Comparison of ENCODE assay signal across 29 cellular contexts in the genomic region with DNA sequence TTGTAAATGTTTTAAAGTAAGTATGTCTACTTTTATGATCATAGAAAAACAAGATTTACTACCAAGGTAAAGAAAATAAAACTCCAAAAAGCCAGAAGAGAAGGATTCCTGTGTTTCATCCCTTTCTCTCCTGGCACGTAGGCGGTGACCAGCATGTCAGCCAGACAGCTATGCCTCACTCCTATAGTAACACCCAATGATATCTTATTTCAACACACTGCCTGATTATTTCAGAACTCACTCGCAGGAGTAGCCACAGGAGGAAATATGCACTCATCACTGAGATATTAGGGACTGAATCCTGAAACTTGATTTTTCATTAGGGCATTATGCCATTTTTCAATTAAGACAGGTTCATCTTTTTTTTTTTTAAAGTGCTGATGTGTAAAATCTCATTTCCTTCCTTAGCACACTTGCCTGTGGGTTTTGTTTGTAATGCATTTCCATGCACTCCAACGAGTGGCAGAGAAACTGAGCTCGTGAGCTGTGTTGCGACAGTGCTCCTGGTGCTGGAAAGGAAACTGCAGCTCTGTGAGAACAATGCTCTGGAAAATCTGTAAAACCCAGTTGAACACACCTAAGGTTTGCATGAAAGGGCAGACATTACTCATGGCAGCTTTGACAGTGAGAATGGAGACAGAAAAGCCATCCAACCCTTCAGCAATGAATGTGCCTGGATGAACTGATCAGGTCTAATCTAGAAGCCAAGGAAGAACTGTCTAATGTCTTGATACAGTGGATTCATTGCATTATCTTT. TPM values are rescaled to one million over a fixed set of nuclear protein-coding genes. Genes with fewer than 3 reads are reported as not detected.
DNase-seq lines count a peak whose midpoint lies in the region; ATAC-seq lines count a peak whose summit lies in the region.
"Had no signal": no experiment of that assay in that cellular context is flagged by ENCODE, and none has a peak within 500 bp of the region (broad histone marks: within the 10 kb centered on the region; RNA-seq: fewer than 3 reads in every experiment).

No MANE protein-coding gene starts in this region.

- WGBS in right cardiac atrium: 23% methylated on average over 6 of the region's 6 CpGs

- peaks cover 9% of the 10 kb centered on the region for H3K79me2 ChIP-seq in ACC112 (ENCODE audit: control insufficient read depth, insufficient read depth, low read length, unreplicated experiment)

- no peak overlapping the region for H2AFZ ChIP-seq in ACC112 (ENCODE audit: low read length, unreplicated experiment)

- H3K36me3 ChIP-seq in ACC112 (ENCODE audit: insufficient read depth, low read length): no peaks in the 10 kb centered on the region
- H3K36me3 ChIP-seq: breast epithelium, esophagus squamous epithelium, right lobe of liver, SJSA1, suprapubic skin had no signal

- H3K4me3 ChIP-seq in ACC112 (ENCODE audit: low read depth, low read length) (peak overlapping the region; percentile 67), right cardiac atrium (ENCODE audit: low read length) (no peak overlapping the region)
- H3K4me3 ChIP-seq: breast epithelium, esophagus squamous epithelium, right lobe of liver, SJSA1, suprapubic skin had no signal

- DNase-seq in COLO829 (ENCODE audit: low spot score): peak; percentile 6
- peak; percentile 46 for DNase-seq in dermis blood vessel endothelial cell
- no peak for DNase-seq in right cardiac atrium
- DNase-seq in activated effector memory CD4-positive, alpha-beta T cell treated with Interleukin-2 at 50 U/mL for 16 hours: no peak
- no peak for DNase-seq in NCI-H1436 treated with DMSO at 0.1 percent for 48 hours (lab: John Stamatoyannopoulos, UW)
- DNase-seq in H4 (ENCODE audit: low spot score): no peak
- DNase-seq: activated CD4-positive, alpha-beta memory T cell treated with anti-CD3 and anti-CD28 coated beads for 36 hours; activated CD8-positive, alpha-beta memory T cell treated with anti-CD3 and anti-CD28 coated beads, Interleukin-2, amount 50 U/mL, for 4 hours; activated naive CD4-positive, alpha-beta T cell treated with anti-CD3 and anti-CD28 coated beads, Interleukin-2, amount 10 ng/mL, durations not matched to agents 7 days and 5 days; effector memory CD4-positive, alpha-beta T cell; esophagus squamous epithelium; HFFc6; kidney; mesenchymal stem cell; NCI-H1436; NCI-H2171 treated with DMSO at 0.1 percent for 48 hours; NCI-H69; right lobe of liver; stimulated activated CD4-positive, alpha-beta T cell treated with anti-CD3 and anti-CD28 coated beads, Interleukin-12 subunit alpha, Interleukin-12 subunit beta, amount 100 ng/mL, for 4 hours; stimulated activated CD4-positive, alpha-beta T cell treated with anti-CD3 and anti-CD28 coated beads, Interleukin-4, amount 100 ng/mL, for 1 hour; T-helper 1 cell had no signal

- intact Hi-C loops in right cardiac atrium (cut with DNase I): no loop called here

- H3K27ac ChIP-seq in ACC112 (ENCODE audit: low read depth, low read length) (peak overlapping the region; percentile 47), right cardiac atrium (ENCODE audit: low read length) (peak overlapping the region; percentile 52)
- H3K27ac ChIP-seq: breast epithelium, HL-60, KMS-11, right lobe of liver, SJSA1, suprapubic skin had no signal

- ATAC-seq in right cardiac atrium: peak; percentile 60 to 89
- ATAC-seq: Panc1; right lobe of liver; stimulated activated effector memory CD8-positive, alpha-beta T cell treated with anti-CD3 and anti-CD28 coated beads, Interleukin-12 subunit alpha, Interleukin-12 subunit beta, amount 100 ng/mL, for 72 hours had no signal

- no peaks in the 10 kb centered on the region for H3K27me3 ChIP-seq in ACC112 (ENCODE audit: insufficient read depth, low read length)
- H3K27me3 ChIP-seq in right cardiac atrium (ENCODE audit: control insufficient read depth, insufficient read depth): no peaks in the 10 kb centered on the region
- H3K27me3 ChIP-seq: esophagus squamous epithelium, right lobe of liver, SJSA1, suprapubic skin had no signal

- no peaks in the 10 kb centered on the region for H3K9me3 ChIP-seq in right cardiac atrium (ENCODE audit: control insufficient read depth, low read length)
- H3K9me3 ChIP-seq: breast epithelium, esophagus squamous epithelium, right lobe of liver, SJSA1, suprapubic skin had no signal

- peaks cover 14% of the 10 kb centered on the region for H3K4me1 ChIP-seq in ACC112 (ENCODE audit: control insufficient read depth, insufficient read depth, low read length, unreplicated experiment)
- peaks cover 16% of the 10 kb centered on the region for H3K4me1 ChIP-seq in right cardiac atrium (ENCODE audit: control insufficient read depth, insufficient read depth, low read length)
- H3K4me1 ChIP-seq: breast epithelium, right lobe of liver, SJSA1, suprapubic skin had no signal

RNA-seq across cellular contexts. Expression of gene RAI2, which starts 18.2 kb away (rescaled TPM):
- total RNA-seq in dermis blood vessel endothelial cell: 2.2 and 2.4 TPM in 2 replicates
- 10 to 100 TPM; 32.8 to 44.2 (median 37.1) TPM for total RNA-seq in right cardiac atrium
- polyA plus RNA-seq in right cardiac atrium: 40.1 TPM
- total RNA-seq in H4 (2014; rRNA removed; shearing (Covaris generic)): 0.87 TPM in 1 of 2 replicates, not detected in the other
- total RNA-seq: HFFc6 had no signal

Comparison
In these comparisons a context has a peak if more than half of its experiments do, and no peak if none do; other contexts are left out.
1. DNase-seq: peak in COLO829 (single experiment) and dermis blood vessel endothelial cell (single experiment); none in right cardiac atrium (0 of 3), activated effector memory CD4-positive, alpha-beta T cell treated with Interleukin-2 at 50 U/mL for 16 hours (single experiment), NCI-H1436 treated with DMSO at 0.1 percent for 48 hours (single experiment) and H4 (single experiment).
2. RNA of gene RAI2, which starts 18.2 kb away (total RNA-seq): 32.8 to 44.2 TPM in right cardiac atrium; 2.2 to 2.4 TPM in dermis blood vessel endothelial cell and 0.87 TPM in H4; every median in the first group is over 10 times any median in the second.